In genomic region chr9:134781895-134782294, GRCh38 we compare ENCODE assay signal across 10 cellular contexts.
A peak's percentile ranks its signal among the peaks of the same experiment; 100 is the strongest.
DNase-seq lines count a peak whose midpoint lies in the region; ATAC-seq and TF ChIP-seq lines count a peak whose summit lies in the region.
"Had no signal": no experiment of that assay in that cellular context is flagged by ENCODE, and none has a peak within 500 bp of the region (broad histone marks: within the 10 kb centered on the region; RNA-seq: fewer than 3 reads in every experiment).

No MANE protein-coding gene starts in this region.

- DNase-seq in NCI-H1694 treated with DMSO at 0.1 percent for 48 hours (lab: John Stamatoyannopoulos, UW): peak; percentile 41
- no peak for DNase-seq in NCI-H1694 (lab: John Stamatoyannopoulos, UW)
- no peak for DNase-seq in IMR-90
- DNase-seq in cardiac fibroblast (ENCODE audit: low read depth in 2 of 2): no peak
- no peak for DNase-seq in osteoblast (ENCODE audit: insufficient read length, low spot score, missing footprints)
- DNase-seq in islet precursor cell: no peak
- DNase-seq in H4 (ENCODE audit: low spot score): no peak

- no peak overlapping the region for H2AK5ac ChIP-seq in IMR-90 (ENCODE audit: low read depth, low read length)

- H3K4me2 ChIP-seq in IMR-90 (ENCODE audit: low read depth, low read length) (no peak overlapping the region), osteoblast (ENCODE audit: insufficient read depth, low read length) (no peak overlapping the region)
- H3K4me2 ChIP-seq: A549, KMS-11 had no signal

- H3K79me2 ChIP-seq in osteoblast (ENCODE audit: insufficient read depth, low read length): no peaks in the 10 kb centered on the region

- H2BK120ac ChIP-seq in IMR-90 (ENCODE audit: low read depth, low read length): no peak overlapping the region

- no peak overlapping the region for H3K18ac ChIP-seq in IMR-90 (ENCODE audit: low read depth, low read length)

- no peak overlapping the region for H3K9ac ChIP-seq in IMR-90 (ENCODE audit: low read depth, low read length)
- H3K9ac ChIP-seq: KMS-11 had no signal

- no peak overlapping the region for H2BK15ac ChIP-seq in IMR-90 (ENCODE audit: low read depth, low read length)

- no peak overlapping the region for H3K14ac ChIP-seq in IMR-90 (replicated peaks; ENCODE audit: low read depth, low read length)

- no peak overlapping the region for H4K5ac ChIP-seq in IMR-90 (ENCODE audit: low read depth, low read length)

- no peak overlapping the region for H3K23ac ChIP-seq in IMR-90 (ENCODE audit: low read depth, low read length)

- no peak overlapping the region for H2AFZ ChIP-seq in IMR-90 (replicated peaks; ENCODE audit: low read length, poor library complexity)
- no peak overlapping the region for H2AFZ ChIP-seq in osteoblast (ENCODE audit: low read length)

- TF ChIP-seq CTCF in IMR-90 (conservative IDR thresholded peaks at IDR 0.05; ENCODE audit: low read depth, low read length) (0 out of 2 replicates have a peak, but pooled peaks have one; percentile 9), cardiac fibroblast (IDR thresholded peaks at IDR 0.05; ENCODE audit: low read depth, low read length) (peak; percentile 23), osteoblast (IDR thresholded peaks at IDR 0.05; ENCODE audit: extremely low read depth, low read depth, low read length) (peak; percentile 19)

- no peak overlapping the region for H2BK20ac ChIP-seq in IMR-90 (ENCODE audit: low read depth, low read length)

- no peak overlapping the region for H3K27ac ChIP-seq in IMR-90 (ENCODE audit: insufficient read depth, low read length)
- H3K27ac ChIP-seq in osteoblast (ENCODE audit: low read depth, low read length): no peak overlapping the region
- H3K27ac ChIP-seq: A549, KMS-11 had no signal

- H3K27me3 ChIP-seq in IMR-90 (ENCODE audit: control insufficient read depth, insufficient read depth, low read length): no peaks in the 10 kb centered on the region
- no peaks in the 10 kb centered on the region for H3K27me3 ChIP-seq in osteoblast (ENCODE audit: insufficient read depth, low read length)

- 87% methylated on average over 10 of the region's 17 CpGs; no CpG with 5 or more reads in 1 of the 2 experiments for WGBS in IMR-90 (ENCODE audit: extremely low coverage in 2 of 2, insufficient read length in 1 of 2), 2 experiments

- no peak overlapping the region for H3K4ac ChIP-seq in IMR-90 (ENCODE audit: low read depth, low read length)

- no peak overlapping the region for H3K56ac ChIP-seq in IMR-90 (ENCODE audit: extremely low read depth, insufficient read depth, low read length)

- no peak overlapping the region for H2BK5ac ChIP-seq in IMR-90 (ENCODE audit: low read depth, low read length, poor library complexity, severe bottlenecking)

- in situ Hi-C loops in IMR-90 (cut with MboI; ENCODE audit: low sequenced_read_pairs): no loop called here

- intact Hi-C loops in IMR-90 (cut with micrococcal nuclease): no loop called here

- ATAC-seq in IMR-90 (ENCODE audit: low read depth) (no peak), GM21447 (IDR thresholded peaks at IDR 0.05; ENCODE audit: unreplicated experiment) (no peak)

- TF ChIP-seq RAD21 in IMR-90 (IDR thresholded peaks at IDR 0.05; ENCODE audit: low read length): no peak

- peaks cover 19% of the 10 kb centered on the region; the same call in 1 of the 2 replicates for H4K20me1 ChIP-seq in IMR-90 (ENCODE audit: insufficient read depth, low read length)
- peaks cover 68% of the 10 kb centered on the region for H4K20me1 ChIP-seq in osteoblast (ENCODE audit: insufficient read depth, low read length)

- peaks cover 86% of the 10 kb centered on the region for H3K36me3 ChIP-seq in IMR-90 (ENCODE audit: control insufficient read depth, insufficient read depth, low read length)
- H3K36me3 ChIP-seq in osteoblast (ENCODE audit: insufficient read depth, low read length): peaks cover 98% of the 10 kb centered on the region

- dilution Hi-C loops in IMR-90 (cut with HindIII; ENCODE audit: low sequenced_read_pairs, unreplicated experiment): no loop called here

- H3K4me1 ChIP-seq in IMR-90 (ENCODE audit: control insufficient read depth, insufficient read depth, low read length) (peaks cover 16% of the 10 kb centered on the region), osteoblast (ENCODE audit: insufficient read depth, low read length) (no peaks in the 10 kb centered on the region)

- peaks cover 23 to 58% of the 10 kb centered on the region in 2 experiments for H3K79me1 ChIP-seq in IMR-90 (ENCODE audit: low read depth in 1 of 2, low read length in 2 of 2)

- no TSS peak for BruUV-seq in IMR-90 (replicated peaks; lab: Mats Ljungman, UMichigan)

- H3K9me1 ChIP-seq in IMR-90 (ENCODE audit: insufficient read depth, low read length): peaks cover 15% of the 10 kb centered on the region

- no peak for TF ChIP-seq POLR2A in IMR-90 (IDR thresholded peaks at IDR 0.05; ENCODE audit: low read depth, low read length)

- H3K4me3 ChIP-seq in IMR-90 (ENCODE audit: insufficient read depth, low read depth, low read length): no peak overlapping the region
- no peak overlapping the region for H3K4me3 ChIP-seq in cardiac fibroblast (replicated peaks in 1 of 2; ENCODE audit: low read depth in 2 of 2, low read length in 2 of 2)
- H3K4me3 ChIP-seq in osteoblast (ENCODE audit: insufficient read depth, low read length): no peak overlapping the region
- H3K4me3 ChIP-seq: A549 had no signal

- CTCF ChIA-PET in IMR-90 (lab: Yijun Ruan, JAX): interaction anchor here (1.1 kb wide), 1 partner anchor 332 kb away, joined by 3 read pairs; no protein-coding TSS in a partner anchor

- H4K91ac ChIP-seq in IMR-90 (ENCODE audit: insufficient read depth, low read depth, low read length): no peak overlapping the region

- H2AK9ac ChIP-seq in IMR-90 (replicated peaks; ENCODE audit: low read depth, low read length, poor library complexity): no peak overlapping the region

- H3K9me3 ChIP-seq in IMR-90 (ENCODE audit: control insufficient read depth, insufficient read depth, low read length) (no peaks in the 10 kb centered on the region), osteoblast (ENCODE audit: low read depth, low read length) (no peaks in the 10 kb centered on the region)
- H3K9me3 ChIP-seq: A549 had no signal

- H4K8ac ChIP-seq in IMR-90 (ENCODE audit: low read depth in 2 of 2, low read length in 2 of 2): no peak overlapping the region

- POLR2A ChIA-PET in IMR-90 (lab: Charles Lee; ENCODE audit: unreplicated experiment): no interaction called here

TF ChIP-seq in IMR-90, 13 proteins besides CTCF, POLR2A, EP300 and RAD21:
- no peak for TF ChIP-seq MAFK (IDR thresholded peaks at IDR 0.05; ENCODE audit: low read depth, low read length)
- TF ChIP-seq MAZ (IDR thresholded peaks at IDR 0.05; ENCODE audit: borderline replicate concordance, low read depth, low read length): no peak
- no peak for TF ChIP-seq MXI1 (IDR thresholded peaks at IDR 0.05; ENCODE audit: borderline replicate concordance, low read depth, low read length)
- no peak for TF ChIP-seq BHLHE40 (IDR thresholded peaks at IDR 0.05; ENCODE audit: low read depth, low read length)
- TF ChIP-seq ELK1 (IDR thresholded peaks at IDR 0.05; ENCODE audit: borderline replicate concordance, low read depth, low read length): no peak
- TF ChIP-seq RFX5 (IDR thresholded peaks at IDR 0.05; ENCODE audit: low read depth, low read length): no peak
- no peak for TF ChIP-seq RCOR1 (IDR thresholded peaks at IDR 0.05; ENCODE audit: insufficient replicate concordance, low read length)
- TF ChIP-seq USF2 (IDR thresholded peaks at IDR 0.05; ENCODE audit: low read depth, low read length): no peak
- no peak for TF ChIP-seq SMC3 (IDR thresholded peaks at IDR 0.05; ENCODE audit: low read depth, low read length)
- no peak for TF ChIP-seq NFE2L2 (IDR thresholded peaks at IDR 0.05; ENCODE audit: low read depth, low read length)
- TF ChIP-seq CHD1 (IDR thresholded peaks at IDR 0.05; ENCODE audit: low read depth, low read length): no peak
- TF ChIP-seq FOS (IDR thresholded peaks at IDR 0.05; ENCODE audit: low read depth, low read length): no peak
- no peak for TF ChIP-seq CEBPB (IDR thresholded peaks at IDR 0.05; ENCODE audit: low read depth, low read length)
